ENCODE assay signal across 8 cellular contexts in genomic region chr3:87167634-87168456, GRCh38. TPM values are rescaled to one million over a fixed set of nuclear protein-coding genes. Genes with fewer than 3 reads are reported as not detected.
DNase-seq lines count a peak whose midpoint lies in the region; ATAC-seq and TF ChIP-seq lines count a peak whose summit lies in the region.

No MANE protein-coding gene starts in this region.

- ATAC-seq in GM19035 (IDR thresholded peaks at IDR 0.05; ENCODE audit: unreplicated experiment) (peak; percentile 95), HG03135 (IDR thresholded peaks at IDR 0.05; ENCODE audit: unreplicated experiment) (peak; percentile 69)

- H3K9me2 ChIP-seq in hepatocyte (replicated peaks; ENCODE audit: insufficient read depth), result no peaks in the 10 kb centered on the region

- peak overlapping the region in 1 of 3 donors; percentile 36 for H3K9ac ChIP-seq in skeletal muscle tissue (ENCODE audit: low read depth in 1 of 3, low read length in 3 of 3)

- no peaks in the 10 kb centered on the region for H3K4me1 ChIP-seq in hepatocyte (ENCODE audit: insufficient read depth)
- no peaks in the 10 kb centered on the region for H3K4me1 ChIP-seq in skeletal muscle tissue (ENCODE audit: control insufficient read depth in 3 of 3, insufficient read depth in 3 of 3, low read length in 3 of 3)

- H3K4me2 ChIP-seq in hepatocyte, result peak overlapping the region; percentile 60

- no peak overlapping the region for H3K27ac Mint-ChIP-seq in activated naive CD8-positive, alpha-beta T cell treated with anti-CD3 and anti-CD28 coated beads for 36 hours

- DNase-seq in DMS53 treated with DMSO at 0.1 percent for 48 hours (lab: John Stamatoyannopoulos, UW; ENCODE audit: unreplicated experiment) (peak; percentile 30), NCI-H526 (lab: John Stamatoyannopoulos, UW) (peak; percentile 28 to 65), hepatocyte (ENCODE audit: low spot score) (peak; percentile 66), HK-2 (ENCODE audit: unreplicated experiment) (no peak)
- peak; percentile 2 for DNase-seq in activated naive CD8-positive, alpha-beta T cell treated with anti-CD3 and anti-CD28 coated beads for 36 hours

- H3K36me3 Mint-ChIP-seq in activated naive CD8-positive, alpha-beta T cell treated with anti-CD3 and anti-CD28 coated beads for 36 hours, result no peaks in the 10 kb centered on the region

- H3K9me3 Mint-ChIP-seq in activated naive CD8-positive, alpha-beta T cell treated with anti-CD3 and anti-CD28 coated beads for 36 hours, result no peaks in the 10 kb centered on the region

- H3K4me3 Mint-ChIP-seq in activated naive CD8-positive, alpha-beta T cell treated with anti-CD3 and anti-CD28 coated beads for 36 hours, result no peak overlapping the region

- H2AFZ ChIP-seq in hepatocyte, result peak overlapping the region; percentile 21

- H3K79me2 ChIP-seq in hepatocyte, result no peaks in the 10 kb centered on the region

- no peaks in the 10 kb centered on the region for H3K36me3 ChIP-seq in hepatocyte (replicated peaks; ENCODE audit: insufficient read depth, low read depth)
- H3K36me3 ChIP-seq in skeletal muscle tissue (ENCODE audit: control insufficient read depth in 3 of 3, insufficient read depth in 3 of 3, low read length in 3 of 3), result no peaks in the 10 kb centered on the region

- H3K9me3 ChIP-seq in hepatocyte (ENCODE audit: low read depth), result no peaks in the 10 kb centered on the region
- H3K9me3 ChIP-seq in skeletal muscle tissue (ENCODE audit: control insufficient read depth in 3 of 3, low read length in 3 of 3), result no peaks in the 10 kb centered on the region

- H3K4me3 ChIP-seq in hepatocyte (peak overlapping the region; percentile 4), skeletal muscle tissue (ENCODE audit: low read length in 3 of 3) (peak overlapping the region; percentile 24 to 63 (median 59))

- H3K27me3 ChIP-seq in hepatocyte, result no peaks in the 10 kb centered on the region
- H3K27me3 ChIP-seq in skeletal muscle tissue (ENCODE audit: control insufficient read depth in 3 of 3, insufficient read depth in 3 of 3, low read length in 3 of 3), result no peaks in the 10 kb centered on the region

- WGBS in hepatocyte (ENCODE audit: low lambda C conversion rate, missing lambda C conversion rate), result 45% methylated on average over 11 of the region's 11 CpGs

- peak; percentile 65 for TF ChIP-seq CTCF in hepatocyte (IDR thresholded peaks at IDR 0.05; ENCODE audit: poor library complexity)

- peaks cover 4% of the 10 kb centered on the region for H3K4me1 Mint-ChIP-seq in activated naive CD8-positive, alpha-beta T cell treated with anti-CD3 and anti-CD28 coated beads for 36 hours

- H3K27me3 Mint-ChIP-seq in activated naive CD8-positive, alpha-beta T cell treated with anti-CD3 and anti-CD28 coated beads for 36 hours, result peaks cover 35% of the 10 kb centered on the region

- H3K27ac ChIP-seq in hepatocyte (no peak overlapping the region), skeletal muscle tissue (ENCODE audit: low read depth, low read length) (no peak overlapping the region)

- H4K20me1 ChIP-seq in hepatocyte (ENCODE audit: insufficient read depth, poor library complexity, severe bottlenecking), result no peaks in the 10 kb centered on the region

RNA-seq across cellular contexts. Expression of gene CHMP2B, which starts 59.3 kb away (rescaled TPM):
- 10 to 100 TPM; 30.5 to 34.5 TPM for total RNA-seq in activated naive CD8-positive, alpha-beta T cell treated with anti-CD3 and anti-CD28 coated beads for 36 hours
- total RNA-seq in hepatocyte (71.5 and 79.3 TPM in 2 replicates), skeletal muscle tissue (8.9 TPM)
- polyA plus RNA-seq in hepatocyte, result 54.5 and 69.5 TPM in 2 replicates
